In the genomic region with DNA sequence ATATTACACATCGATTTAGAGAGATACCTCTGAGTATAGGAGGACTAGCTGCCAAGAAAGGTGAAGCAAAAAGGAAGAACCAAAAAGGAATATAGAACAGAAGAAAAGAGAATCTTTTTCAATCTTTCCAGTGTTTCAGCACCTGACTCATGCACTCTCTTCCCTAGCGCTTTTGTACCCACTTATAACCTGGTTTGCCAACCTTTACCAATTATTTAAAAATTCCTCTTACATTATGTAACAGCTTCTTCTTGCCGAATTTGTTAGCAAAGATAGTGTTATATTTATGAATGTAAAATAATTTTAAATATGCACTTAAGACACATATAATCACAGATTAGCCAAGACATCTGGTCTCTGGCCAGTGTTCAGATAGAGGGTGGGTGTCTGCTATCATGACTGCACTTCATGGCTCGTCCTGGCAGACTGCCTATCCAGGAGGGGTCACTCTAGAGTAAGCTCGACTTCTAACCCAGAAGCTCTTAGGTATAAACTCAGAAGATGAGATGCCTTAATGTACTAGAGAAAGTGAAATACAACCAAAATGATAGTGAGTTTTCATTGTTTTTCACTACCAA, we compare ENCODE assay signal across 9 cellular contexts.
A peak's percentile ranks its signal among the peaks of the same experiment; 100 is the strongest.
DNase-seq lines count a peak whose midpoint lies in the region; ATAC-seq and TF ChIP-seq lines count a peak whose summit lies in the region.
"Had no signal": no experiment of that assay in that cellular context is flagged by ENCODE, and none has a peak within 500 bp of the region (broad histone marks: within the 10 kb centered on the region; RNA-seq: fewer than 3 reads in every experiment).

No MANE protein-coding gene starts in this region.

- H3K27ac ChIP-seq in Panc1 (ENCODE audit: low read length) (no peak overlapping the region), upper lobe of right lung (no peak overlapping the region)

- H3K27ac Mint-ChIP-seq in activated naive CD4-positive, alpha-beta T cell treated with anti-CD3 and anti-CD28 coated beads for 36 hours, result no peak overlapping the region
- no peak overlapping the region for H3K27ac Mint-ChIP-seq in activated CD4-positive, alpha-beta memory T cell treated with anti-CD3 and anti-CD28 coated beads, Interleukin-2, amount 10 ng/mL, durations not matched to agents 7 days and 5 days
- H3K27ac Mint-ChIP-seq: stimulated activated naive CD8-positive, alpha-beta T cell treated with anti-CD3 and anti-CD28 coated beads, Interleukin-15, Interleukin-2, amounts not matched to agents 100 ng/mL and 50 ng/mL, for 24 hours had no signal

- CTCF ChIA-PET in activated naive CD4-positive, alpha-beta T cell treated with anti-CD3 and anti-CD28 coated beads for 36 hours (lab: Charles Lee), result no interaction called here
- CTCF ChIA-PET in Panc1 (lab: Charles Lee), result no interaction called here
- CTCF ChIA-PET in activated CD4-positive, alpha-beta memory T cell treated with anti-CD3 and anti-CD28 coated beads, Interleukin-2, amount 10 ng/mL, durations not matched to agents 7 days and 5 days (lab: Charles Lee), result interaction anchor here (1.2 to 1.6 kb wide), 2 partner anchors 16 to 280 kb away, joined by 3 to 5 read pairs; partner anchors contain the start of gene TP53I3

- H3K4me3 Mint-ChIP-seq in activated naive CD4-positive, alpha-beta T cell treated with anti-CD3 and anti-CD28 coated beads for 36 hours, result no peak overlapping the region
- no peak overlapping the region for H3K4me3 Mint-ChIP-seq in activated CD4-positive, alpha-beta memory T cell treated with anti-CD3 and anti-CD28 coated beads, Interleukin-2, amount 10 ng/mL, durations not matched to agents 7 days and 5 days
- H3K4me3 Mint-ChIP-seq: stimulated activated naive CD8-positive, alpha-beta T cell treated with anti-CD3 and anti-CD28 coated beads, Interleukin-15, Interleukin-2, amounts not matched to agents 100 ng/mL and 50 ng/mL, for 24 hours had no signal

- peak; percentile 81 for ATAC-seq in Panc1
- ATAC-seq in upper lobe of right lung, result peak; percentile 77

- POLR2A ChIA-PET in Panc1 (lab: Charles Lee), result no interaction called here
- POLR2A ChIA-PET in activated CD4-positive, alpha-beta memory T cell treated with anti-CD3 and anti-CD28 coated beads, Interleukin-2, amount 10 ng/mL, durations not matched to agents 7 days and 5 days (lab: Charles Lee), result no interaction called here

- peaks cover 5% of the 10 kb centered on the region for H3K36me3 Mint-ChIP-seq in activated naive CD4-positive, alpha-beta T cell treated with anti-CD3 and anti-CD28 coated beads for 36 hours (ENCODE audit: low read depth)
- H3K36me3 Mint-ChIP-seq in activated CD4-positive, alpha-beta memory T cell treated with anti-CD3 and anti-CD28 coated beads, Interleukin-2, amount 10 ng/mL, durations not matched to agents 7 days and 5 days (ENCODE audit: low read depth), result peaks cover 11% of the 10 kb centered on the region

- H3K9me3 ChIP-seq in Panc1 (ENCODE audit: control insufficient read depth, insufficient read depth, low read depth, low read length) (no peaks in the 10 kb centered on the region), upper lobe of right lung (no peaks in the 10 kb centered on the region)

- peak; percentile 68 for TF ChIP-seq CTCF in Panc1 (IDR thresholded peaks at IDR 0.05)
- TF ChIP-seq CTCF in upper lobe of right lung (IDR thresholded peaks at IDR 0.05), result peak; percentile 28

- peaks cover 5% of the 10 kb centered on the region for H3K4me1 Mint-ChIP-seq in activated naive CD4-positive, alpha-beta T cell treated with anti-CD3 and anti-CD28 coated beads for 36 hours (ENCODE audit: low read depth)
- H3K4me1 Mint-ChIP-seq in activated CD4-positive, alpha-beta memory T cell treated with anti-CD3 and anti-CD28 coated beads, Interleukin-2, amount 10 ng/mL, durations not matched to agents 7 days and 5 days, result peaks cover 7% of the 10 kb centered on the region

- no TSS peak for BruUV-seq in Panc1 (replicated peaks; lab: Mats Ljungman, UMichigan)

- in situ Hi-C loops in Panc1 (cut with HindIII; ENCODE audit: low pct_unique_long_range_greater_than_20kb, low sequenced_read_pairs), result no loop called here

- H3K4me3 ChIP-seq in Panc1 (ENCODE audit: low read depth in 2 of 2, low read length in 2 of 2), result no peak overlapping the region
- no peak overlapping the region for H3K4me3 ChIP-seq in upper lobe of right lung

- peak; percentile 12 for DNase-seq in activated naive CD4-positive, alpha-beta T cell treated with anti-CD3 and anti-CD28 coated beads for 36 hours
- DNase-seq in activated naive CD4-positive, alpha-beta T cell (lab: John Stamatoyannopoulos, UW), result no peak
- DNase-seq in Panc1 (ENCODE audit: low read depth, low spot score) (no peak), glomerular visceral epithelial cell (ENCODE audit: extremely low spot score) (peak; percentile 11), upper lobe of right lung (peak; percentile 71), NCI-H345 (lab: John Stamatoyannopoulos, UW) (no peak), NCI-H1417 (lab: John Stamatoyannopoulos, UW) (no peak)
- no peak for DNase-seq in activated CD4-positive, alpha-beta memory T cell treated with anti-CD3 and anti-CD28 coated beads, Interleukin-2, amount 10 ng/mL, durations not matched to agents 7 days and 5 days

- H3K36me3 ChIP-seq in Panc1 (ENCODE audit: control insufficient read depth, insufficient read depth, low read length) (no peaks in the 10 kb centered on the region; the same call in 1 of the 2 replicates), upper lobe of right lung (peaks cover 13% of the 10 kb centered on the region)

- no peaks in the 10 kb centered on the region for H3K27me3 ChIP-seq in Panc1 (ENCODE audit: control insufficient read depth, insufficient read depth, low read length)
- H3K27me3 ChIP-seq in upper lobe of right lung, result no peaks in the 10 kb centered on the region

- no peaks in the 10 kb centered on the region for H3K9me3 Mint-ChIP-seq in activated naive CD4-positive, alpha-beta T cell treated with anti-CD3 and anti-CD28 coated beads for 36 hours
- no peaks in the 10 kb centered on the region for H3K9me3 Mint-ChIP-seq in activated CD4-positive, alpha-beta memory T cell treated with anti-CD3 and anti-CD28 coated beads, Interleukin-2, amount 10 ng/mL, durations not matched to agents 7 days and 5 days
- H3K9me3 Mint-ChIP-seq: stimulated activated naive CD8-positive, alpha-beta T cell treated with anti-CD3 and anti-CD28 coated beads, Interleukin-15, Interleukin-2, amounts not matched to agents 100 ng/mL and 50 ng/mL, for 24 hours had no signal

- H3K4me1 ChIP-seq in Panc1 (ENCODE audit: control insufficient read depth, insufficient read depth, low read length) (no peaks in the 10 kb centered on the region; the same call in 1 of the 2 replicates), upper lobe of right lung (peaks cover 6% of the 10 kb centered on the region)

- H3K27me3 Mint-ChIP-seq in activated naive CD4-positive, alpha-beta T cell treated with anti-CD3 and anti-CD28 coated beads for 36 hours (ENCODE audit: low read depth), result no peaks in the 10 kb centered on the region
- no peaks in the 10 kb centered on the region for H3K27me3 Mint-ChIP-seq in activated CD4-positive, alpha-beta memory T cell treated with anti-CD3 and anti-CD28 coated beads, Interleukin-2, amount 10 ng/mL, durations not matched to agents 7 days and 5 days
- H3K27me3 Mint-ChIP-seq: stimulated activated naive CD8-positive, alpha-beta T cell treated with anti-CD3 and anti-CD28 coated beads, Interleukin-15, Interleukin-2, amounts not matched to agents 100 ng/mL and 50 ng/mL, for 24 hours had no signal

- intact Hi-C loops in activated naive CD4-positive, alpha-beta T cell treated with anti-CD3 and anti-CD28 coated beads for 36 hours (cut with micrococcal nuclease), result no loop called here
- intact Hi-C loops in Panc1 (cut with micrococcal nuclease; ENCODE audit: unreplicated experiment) (no loop called here), upper lobe of right lung (cut with DNase I) (no loop called here)

Comparison
In these comparisons a context has a peak if more than half of its experiments do, and no peak if none do; other contexts are left out.
1. DNase-seq: peak in activated naive CD4-positive, alpha-beta T cell treated with anti-CD3 and anti-CD28 coated beads for 36 hours (single experiment), glomerular visceral epithelial cell (single experiment) and upper lobe of right lung (single experiment); none in activated naive CD4-positive, alpha-beta T cell (0 of 4), Panc1 (single experiment), activated CD4-positive, alpha-beta memory T cell treated with anti-CD3 and anti-CD28 coated beads, Interleukin-2, amount 10 ng/mL, durations not matched to agents 7 days and 5 days (single experiment), NCI-H345 (single experiment) and NCI-H1417 (0 of 3).